8 cellular contexts compared by ENCODE assay signal in the genomic region with DNA sequence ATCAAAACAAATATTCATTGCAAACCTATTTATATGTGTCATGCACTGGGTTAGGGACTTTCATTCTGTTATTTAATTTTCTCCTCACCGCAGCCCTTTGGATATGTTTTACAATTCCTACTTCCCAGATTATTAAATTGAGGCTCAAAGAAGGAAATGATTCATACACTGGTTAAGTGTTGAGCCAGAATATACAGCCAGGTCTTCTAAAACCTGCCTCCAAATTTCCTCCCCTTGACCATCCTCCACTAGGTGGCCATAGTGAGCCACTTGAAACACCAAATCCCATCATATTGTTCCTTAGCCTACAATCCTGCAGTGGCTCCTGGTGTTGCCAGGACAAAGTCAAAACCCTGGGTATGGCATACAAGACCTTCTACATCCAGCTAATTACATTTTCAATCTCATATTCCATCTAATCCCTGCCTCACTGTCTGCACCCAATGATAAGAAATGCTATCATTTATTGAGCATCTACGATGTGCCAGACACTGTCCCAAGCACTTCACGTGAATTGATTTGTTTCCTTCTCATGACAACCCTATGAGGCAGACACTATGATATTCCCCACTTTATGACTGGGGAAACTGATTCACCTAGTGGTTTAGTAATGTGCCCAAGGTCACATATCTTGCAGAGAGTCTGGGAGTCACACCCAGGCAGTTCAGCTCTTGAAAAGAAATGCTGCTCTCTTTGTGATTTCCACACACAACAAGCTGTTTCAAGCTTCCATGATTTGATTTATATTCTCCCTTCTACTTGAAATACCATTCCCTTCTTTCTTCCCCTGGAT. TPM values are rescaled to one million over a fixed set of nuclear protein-coding genes. Genes with fewer than 3 reads are reported as not detected.
DNase-seq lines count a peak whose midpoint lies in the region; FAIRE-seq and TF ChIP-seq lines count a peak whose summit lies in the region.

No MANE protein-coding gene starts in this region.

- no peaks in the 10 kb centered on the region for H3K36me3 Mint-ChIP-seq in neural crest cell (ENCODE audit: low read depth)
- no peaks in the 10 kb centered on the region for H3K36me3 Mint-ChIP-seq in CD4-positive, alpha-beta memory T cell

- TF ChIP-seq POLR2A in endothelial cell of umbilical vein (IDR thresholded peaks at IDR 0.05; ENCODE audit: low read depth, low read length), result no peak

- H3K27ac ChIP-seq in A673 (ENCODE audit: low read depth, low read length, poor library complexity, severe bottlenecking) (peak overlapping the region; percentile 92), OCI-LY1 (ENCODE audit: low read depth, low read length, poor library complexity, severe bottlenecking) (no peak overlapping the region), endothelial cell of umbilical vein (ENCODE audit: insufficient read depth, low read depth, low read length) (peak overlapping the region; percentile 10)
- H3K27ac ChIP-seq in CD4-positive, alpha-beta memory T cell (ENCODE audit: low read depth, low read length), result no peak overlapping the region

- DNase-seq in A673 (ENCODE audit: low spot score) (peak; percentile 95), endothelial cell of umbilical vein (ENCODE audit: low read depth, low spot score) (peak; percentile 90), neural crest cell (ENCODE audit: low read depth, low spot score) (peak; percentile 63), GF-D8 (lab: John Stamatoyannopoulos, UW) (no peak)
- no peak for DNase-seq in CD4-positive, alpha-beta memory T cell
- DNase-seq in activated effector memory CD4-positive, alpha-beta T cell treated with Interleukin-2 at 50 U/mL for 16 hours, result no peak

- H3K4me2 ChIP-seq in OCI-LY1 (ENCODE audit: low read length) (no peak overlapping the region), endothelial cell of umbilical vein (ENCODE audit: insufficient read depth, low read length) (peak overlapping the region; percentile 36)

- POLR2A ChIA-PET in A673 (lab: Charles Lee; ENCODE audit: low non-redundant PET), result no interaction called here
- POLR2A ChIA-PET in endothelial cell of umbilical vein (lab: Charles Lee), result interaction anchor here (0.6 to 1.0 kb wide), 2 partner anchors 23 to 38 kb away, joined by 3 read pairs; no protein-coding TSS in a partner anchor
- POLR2A ChIA-PET in CD4-positive, alpha-beta memory T cell (lab: Charles Lee; ENCODE audit: partially characterized antibody), result no interaction called here

- peaks cover 22% of the 10 kb centered on the region for H3K4me1 Mint-ChIP-seq in neural crest cell
- H3K4me1 Mint-ChIP-seq in CD4-positive, alpha-beta memory T cell, result no peaks in the 10 kb centered on the region

- CTCF ChIA-PET in A673 (lab: Charles Lee), result interaction anchor here (1.6 to 3.1 kb wide), 4 partner anchors 22 to 155 kb away, joined by 6 to 27 read pairs (median 20); no protein-coding TSS in a partner anchor
- CTCF ChIA-PET in endothelial cell of umbilical vein (lab: Charles Lee), result interaction anchor here (0.9 to 6.5 kb wide), 15 partner anchors 9 to 1030 kb away, joined by 3 to 243 read pairs (median 5); no protein-coding TSS in a partner anchor
- CTCF ChIA-PET in CD4-positive, alpha-beta memory T cell (lab: Charles Lee; ENCODE audit: partially characterized antibody), result interaction anchor here (1.2 to 2.1 kb wide), 3 partner anchors 9 to 148 kb away, joined by 3 to 8 read pairs (median 5); no protein-coding TSS in a partner anchor

- H3K4me1 ChIP-seq in A673 (ENCODE audit: insufficient read depth, low read length, poor library complexity, severe bottlenecking), result peaks cover 57% of the 10 kb centered on the region
- no peaks in the 10 kb centered on the region for H3K4me1 ChIP-seq in OCI-LY1 (ENCODE audit: insufficient read depth, low read length, severe bottlenecking)
- H3K4me1 ChIP-seq in endothelial cell of umbilical vein (ENCODE audit: control insufficient read depth, extremely low read depth, insufficient read depth, low read length), result peaks cover 17% of the 10 kb centered on the region
- no peaks in the 10 kb centered on the region for H3K4me1 ChIP-seq in CD4-positive, alpha-beta memory T cell (ENCODE audit: insufficient read depth, low read length)

- H3K27ac Mint-ChIP-seq in neural crest cell (ENCODE audit: unreplicated experiment), result no peak overlapping the region
- no peak overlapping the region for H3K27ac Mint-ChIP-seq in CD4-positive, alpha-beta memory T cell

- H3F3A ChIP-seq in OCI-LY1 (ENCODE audit: insufficient read depth, low read length), result no peaks in the 10 kb centered on the region

- intact Hi-C loops in A673 (cut with micrococcal nuclease; ENCODE audit: unreplicated experiment) (loop anchor here (1.0 to 10.0 kb wide), 8 partner anchors 12 to 1035 kb away; a partner anchor contains a TSS), endothelial cell of umbilical vein (cut with micrococcal nuclease) (loop anchor here (1.0 to 10.0 kb wide), 7 partner anchors 22 to 575 kb away; no protein-coding TSS in a partner anchor)
- intact Hi-C loops in CD4-positive, alpha-beta memory T cell (cut with micrococcal nuclease), result loop anchor here (10.0 kb wide), 1 partner anchor 1115 kb away; no protein-coding TSS in a partner anchor

- no peaks in the 10 kb centered on the region for H3K36me3 ChIP-seq in A673 (ENCODE audit: insufficient read depth, low read length, poor library complexity, severe bottlenecking)
- no peaks in the 10 kb centered on the region for H3K36me3 ChIP-seq in OCI-LY1 (ENCODE audit: insufficient read depth, low read length)
- H3K36me3 ChIP-seq in endothelial cell of umbilical vein (ENCODE audit: control insufficient read depth in 2 of 2, extremely low read depth in 1 of 2, insufficient read depth in 2 of 2, low read length in 2 of 2), result no peaks in the 10 kb centered on the region
- H3K36me3 ChIP-seq in CD4-positive, alpha-beta memory T cell (ENCODE audit: insufficient read depth, low read length), result no peaks in the 10 kb centered on the region

- H4K20me1 ChIP-seq in OCI-LY1 (ENCODE audit: insufficient read depth, low read length) (no peaks in the 10 kb centered on the region), endothelial cell of umbilical vein (replicated peaks; ENCODE audit: control insufficient read depth, extremely low read depth, insufficient read depth, low read length) (no peaks in the 10 kb centered on the region)

- H3K9ac ChIP-seq in OCI-LY1 (ENCODE audit: low read length) (no peak overlapping the region), endothelial cell of umbilical vein (replicated peaks; ENCODE audit: extremely low read depth, insufficient read depth, low read length) (no peak overlapping the region)

- H2AFZ ChIP-seq in OCI-LY1 (ENCODE audit: low read length) (no peak overlapping the region), endothelial cell of umbilical vein (ENCODE audit: low read depth, low read length) (no peak overlapping the region)

- peak; percentile 98 for FAIRE-seq in endothelial cell of umbilical vein (lab: Jason Lieb, UNC)

- H3K9me3 Mint-ChIP-seq in neural crest cell, result peaks cover 13% of the 10 kb centered on the region
- peaks cover 0 to 5% (median 0%) of the 10 kb centered on the region in 8 donors for H3K9me3 Mint-ChIP-seq in CD4-positive, alpha-beta memory T cell

- H3K79me2 ChIP-seq in OCI-LY1 (ENCODE audit: insufficient read depth, low read length), result no peaks in the 10 kb centered on the region
- H3K79me2 ChIP-seq in endothelial cell of umbilical vein (ENCODE audit: control insufficient read depth, insufficient read depth, low read length), result no peaks in the 10 kb centered on the region

- dilution Hi-C loops in endothelial cell of umbilical vein (cut with MboI; ENCODE audit: extremely low pct_ligation_motif_present, low sequenced_read_pairs), result no loop called here

- no peaks in the 10 kb centered on the region for H3K9me1 ChIP-seq in endothelial cell of umbilical vein (replicated peaks; ENCODE audit: control insufficient read depth, extremely low read depth, insufficient read depth, low read length)

- no peak overlapping the region for H3K4me3 Mint-ChIP-seq in neural crest cell
- H3K4me3 Mint-ChIP-seq in CD4-positive, alpha-beta memory T cell, result no peak overlapping the region

- BruUV-seq in A673 (replicated peaks; lab: Mats Ljungman, UMichigan), result no TSS peak
- no TSS peak for BruUV-seq in endothelial cell of umbilical vein (replicated peaks; lab: Mats Ljungman, UMichigan)

- H3K9me2 ChIP-seq in OCI-LY1 (ENCODE audit: low read depth, low read length), result no peaks in the 10 kb centered on the region

- no peaks in the 10 kb centered on the region for H3K27me3 ChIP-seq in A673 (replicated peaks; ENCODE audit: insufficient read depth, low read depth, low read length, poor library complexity)
- H3K27me3 ChIP-seq in OCI-LY1 (ENCODE audit: insufficient read depth, low read length), result peaks cover 11% of the 10 kb centered on the region
- peaks cover 2 to 4% of the 10 kb centered on the region in 2 experiments for H3K27me3 ChIP-seq in endothelial cell of umbilical vein (ENCODE audit: control insufficient read depth in 2 of 2, insufficient read depth in 2 of 2, low read length in 2 of 2)
- H3K27me3 ChIP-seq in CD4-positive, alpha-beta memory T cell (ENCODE audit: insufficient read depth, low read length), result no peaks in the 10 kb centered on the region

- peaks cover 4% of the 10 kb centered on the region for H3K9me3 ChIP-seq in A673 (ENCODE audit: low read depth, low read length, poor library complexity, severe bottlenecking)
- no peaks in the 10 kb centered on the region for H3K9me3 ChIP-seq in OCI-LY1 (ENCODE audit: low read length)
- H3K9me3 ChIP-seq in endothelial cell of umbilical vein (replicated peaks; ENCODE audit: control insufficient read depth, insufficient read depth, low read length), result no peaks in the 10 kb centered on the region
- H3K9me3 ChIP-seq in CD4-positive, alpha-beta memory T cell (ENCODE audit: control insufficient read depth in 1 of 2, low read length in 2 of 2), result no peaks in the 10 kb centered on the region

- peak; percentile 91 for TF ChIP-seq CTCF in A673 (conservative IDR thresholded peaks at IDR 0.05; ENCODE audit: low read depth, low read length)
- peak; percentile 57 for TF ChIP-seq CTCF in GM12874 (IDR thresholded peaks at IDR 0.05; ENCODE audit: insufficient read depth, low read depth, low read length)
- TF ChIP-seq CTCF in OCI-LY1 (IDR thresholded peaks at IDR 0.05; ENCODE audit: low read length), result peak; percentile 86
- peak; percentile 75 to 90 for TF ChIP-seq CTCF in endothelial cell of umbilical vein (IDR thresholded peaks at IDR 0.05; ENCODE audit: extremely low read depth in 1 of 2, insufficient read depth in 1 of 2, low read depth in 1 of 2, low read length in 2 of 2)
- TF ChIP-seq CTCF in neural crest cell (conservative IDR thresholded peaks at IDR 0.05), result peak; percentile 79

- H3K27me3 Mint-ChIP-seq in neural crest cell (ENCODE audit: low read depth), result no peaks in the 10 kb centered on the region
- peaks cover 4 to 21% of the 10 kb centered on the region in 2 donors for H3K27me3 Mint-ChIP-seq in CD4-positive, alpha-beta memory T cell

- H3K4me3 ChIP-seq in A673 (ENCODE audit: low read depth, low read length, poor library complexity, severe bottlenecking) (no peak overlapping the region), OCI-LY1 (ENCODE audit: low read depth, low read length, poor library complexity, severe bottlenecking) (no peak overlapping the region), endothelial cell of umbilical vein (replicated peaks in 1 of 3; ENCODE audit: insufficient read depth in 1 of 3, low read depth in 1 of 3, low read length in 3 of 3) (no peak overlapping the region)
- no peak overlapping the region for H3K4me3 ChIP-seq in CD4-positive, alpha-beta memory T cell (ENCODE audit: low read length in 2 of 2)

RNA-seq across cellular contexts. Expression of a gene that starts 23.6 kb away (rescaled TPM):
- total RNA-seq in A673 (2021) (187 and 211 TPM in 2 replicates), endothelial cell of umbilical vein (53.6 and 57.6 TPM in 2 replicates), neural crest cell (64.9 and 68.0 TPM in 2 replicates)
- polyA plus RNA-seq in endothelial cell of umbilical vein, result 30.7 and 35.6 TPM in 2 replicates
- polyA plus RNA-seq in endothelial cell of umbilical vein (2011; cell fraction: cytosol; rRNA removed), result 25.8 and 25.9 TPM in 2 replicates
- 62.9 and 76.2 TPM in 2 replicates for polyA plus RNA-seq in endothelial cell of umbilical vein (2011; cell fraction: nucleus; rRNA removed)
- polyA plus RNA-seq in endothelial cell of umbilical vein (2012), result 39.0 and 44.6 TPM in 2 replicates
- 63.2 and 77.1 TPM in 2 replicates for polyA minus RNA-seq in endothelial cell of umbilical vein
- polyA minus RNA-seq in endothelial cell of umbilical vein (2011; cell fraction: cytosol; rRNA and poly(A)+ RNA removed), result 21.1 TPM
- 40.4 and 44.9 TPM in 2 replicates for polyA minus RNA-seq in endothelial cell of umbilical vein (2011; cell fraction: nucleus; rRNA and poly(A)+ RNA removed)
- total RNA-seq in CD4-positive, alpha-beta memory T cell, result not detected
- not detected for polyA plus RNA-seq in CD4-positive, alpha-beta memory T cell

Comparison
In these comparisons a context has a peak if more than half of its experiments do, and no peak if none do; other contexts are left out.
1. DNase-seq: peak in A673 (single experiment), endothelial cell of umbilical vein (single experiment) and neural crest cell (single experiment); none in GF-D8 (single experiment), CD4-positive, alpha-beta memory T cell (0 of 5) and activated effector memory CD4-positive, alpha-beta T cell treated with Interleukin-2 at 50 U/mL for 16 hours (single experiment).
2. H3K27ac ChIP-seq: peak in A673 (single experiment) and endothelial cell of umbilical vein (single experiment); none in OCI-LY1 (single experiment) and CD4-positive, alpha-beta memory T cell (single experiment).
3. RNA of a gene that starts 23.6 kb away (total RNA-seq): 187 to 211 TPM in A673, 64.9 to 68.0 TPM in neural crest cell and 53.6 to 57.6 TPM in endothelial cell of umbilical vein; not detected in CD4-positive, alpha-beta memory T cell; every median in the first group is over 10 times any median in the second.
4. Peak in every context shown above with its lines, with median percentiles within 50 percentile points of each other: CTCF ChIP-seq.